In genomic region chr19:41998246-41999020, GRCh38 we compare ENCODE assay signal across 8 cellular contexts. TPM values are rescaled to one million over a fixed set of nuclear protein-coding genes. Genes with fewer than 3 reads are reported as not detected.
A peak's percentile ranks its signal among the peaks of the same experiment; 100 is the strongest.
DNase-seq lines count a peak whose midpoint lies in the region; FAIRE-seq and TF ChIP-seq lines count a peak whose summit lies in the region.

No MANE protein-coding gene starts in this region.

- intact Hi-C loops in kidney (cut with DNase I), result no loop called here
- intact Hi-C loops in thyroid gland (cut with DNase I), result no loop called here

- no peak overlapping the region for H2AFZ ChIP-seq in OCI-LY1 (ENCODE audit: low read length)

- no peaks in the 10 kb centered on the region for H3F3A ChIP-seq in OCI-LY1 (ENCODE audit: insufficient read depth, low read length)

- H3K27me3 ChIP-seq in OCI-LY1 (ENCODE audit: insufficient read depth, low read length), result peaks cover 14% of the 10 kb centered on the region
- H3K27me3 ChIP-seq in thyroid gland, result peaks cover 11% of the 10 kb centered on the region

- no peaks in the 10 kb centered on the region for H4K20me1 ChIP-seq in OCI-LY1 (ENCODE audit: insufficient read depth, low read length)

- H3K9ac ChIP-seq in OCI-LY1 (ENCODE audit: low read length) (no peak overlapping the region), kidney (ENCODE audit: low read length in 2 of 2) (no peak overlapping the region)

- no peaks in the 10 kb centered on the region for H3K9me2 ChIP-seq in OCI-LY1 (ENCODE audit: low read depth, low read length)

- H3K4me3 ChIP-seq in OCI-LY1 (ENCODE audit: low read depth, low read length, poor library complexity, severe bottlenecking) (peak overlapping the region; percentile 14), kidney (ENCODE audit: low read length in 2 of 2) (no peak overlapping the region), thyroid gland (replicated peaks in 1 of 3) (no peak overlapping the region)

- H3K4me2 ChIP-seq in OCI-LY1 (ENCODE audit: low read length), result peak overlapping the region; percentile 45

- TF ChIP-seq POLR2A in GM12891 (IDR thresholded peaks at IDR 0.05; ENCODE audit: low read depth, low read length) (no peak), thyroid gland (IDR thresholded peaks at IDR 0.05) (no peak)

- peaks cover 13% of the 10 kb centered on the region for H3K4me1 ChIP-seq in OCI-LY1 (ENCODE audit: insufficient read depth, low read length, severe bottlenecking)
- peaks cover 0 to 3% of the 10 kb centered on the region in 2 donors for H3K4me1 ChIP-seq in kidney (ENCODE audit: control insufficient read depth in 1 of 2, insufficient read depth in 1 of 2, low read depth in 1 of 2, low read length in 2 of 2)
- peaks cover 0 to 12% of the 10 kb centered on the region in 2 donors for H3K4me1 ChIP-seq in thyroid gland

- H3K27ac ChIP-seq in OCI-LY1 (ENCODE audit: low read depth, low read length, poor library complexity, severe bottlenecking), result no peak overlapping the region
- H3K27ac ChIP-seq in kidney (ENCODE audit: low read depth in 2 of 2, low read length in 2 of 2), result no peak overlapping the region
- no peak overlapping the region for H3K27ac ChIP-seq in thyroid gland

- peak; percentile 75 for TF ChIP-seq CTCF in OCI-LY1 (IDR thresholded peaks at IDR 0.05; ENCODE audit: low read length)
- peak; percentile 16 for TF ChIP-seq CTCF in kidney (IDR thresholded peaks at IDR 0.05; ENCODE audit: borderline replicate concordance, extremely low read depth, insufficient read depth)
- peak in 3 of 6 experiments; percentile 20 to 57 (median 30) for TF ChIP-seq CTCF in thyroid gland (IDR thresholded peaks at IDR 0.05)

- H3K36me3 ChIP-seq in OCI-LY1 (ENCODE audit: insufficient read depth, low read length), result no peaks in the 10 kb centered on the region
- no peaks in the 10 kb centered on the region for H3K36me3 ChIP-seq in kidney (ENCODE audit: control insufficient read depth in 1 of 2, insufficient read depth in 2 of 2, low read length in 2 of 2)
- H3K36me3 ChIP-seq in thyroid gland, result no peaks in the 10 kb centered on the region

- FAIRE-seq in GM12891 (lab: Jason Lieb, UNC) (no peak), kidney (lab: Jason Lieb, UNC) (no peak)

- WGBS in thyroid gland, 2 donors, result 2 to 19% methylated on average over 5 to 19 of the region's 64 CpGs

- DNase-seq in AG08395 (ENCODE audit: low spot score) (peak; percentile 76), GM12891 (ENCODE audit: insufficient read length, low spot score) (peak; percentile 66), astrocyte of the hippocampus (ENCODE audit: low read depth, low spot score) (peak; percentile 80), kidney (no peak), thyroid gland (peak; percentile 8 to 34), NCI-H2227 treated with DMSO at 0.1 percent for 48 hours (lab: John Stamatoyannopoulos, UW) (no peak), NCI-H2227 (lab: John Stamatoyannopoulos, UW; ENCODE audit: unreplicated experiment) (no peak)

- H3K9me3 ChIP-seq in OCI-LY1 (ENCODE audit: low read length) (no peaks in the 10 kb centered on the region), kidney (ENCODE audit: control insufficient read depth in 1 of 2, low read length in 2 of 2) (no peaks in the 10 kb centered on the region), thyroid gland (no peaks in the 10 kb centered on the region)

- no peaks in the 10 kb centered on the region for H3K79me2 ChIP-seq in OCI-LY1 (ENCODE audit: insufficient read depth, low read length)

TF ChIP-seq in GM12891, 5 proteins besides CTCF, POLR2A, EP300 and RAD21:
- TF ChIP-seq SPI1 (IDR thresholded peaks at IDR 0.05; ENCODE audit: low read depth, low read length), result no peak
- TF ChIP-seq POLR2AphosphoS5 (IDR thresholded peaks at IDR 0.05; ENCODE audit: low read depth, low read length), result no peak
- TF ChIP-seq POU2F2 (IDR thresholded peaks at IDR 0.05; ENCODE audit: low read depth, low read length), result no peak
- no peak for TF ChIP-seq TAF1 (IDR thresholded peaks at IDR 0.05; ENCODE audit: low read depth, low read length)
- TF ChIP-seq PAX5 (IDR thresholded peaks at IDR 0.05; ENCODE audit: insufficient read depth, low read length, severe bottlenecking), result no peak
TF ChIP-seq in GM12891: peak in this region for 0.

RNA-seq across cellular contexts. Expression of gene ATP1A3, which starts 4.4 kb away (rescaled TPM):
- polyA plus RNA-seq in GM12891 (2012; ENCODE audit: low read depth, missing spikeins), result 1.6 TPM
- not detected for total RNA-seq in kidney
- not detected for polyA plus RNA-seq in kidney (ENCODE audit: insufficient read depth, low read depth, low replicate concordance)
- total RNA-seq in thyroid gland, result under 1 TPM in 1 of 4 donors, not detected in 3; 0.13 TPM

RNA-seq across cellular contexts. Expression of gene RABAC1, which starts 39.3 kb away (rescaled TPM):
- polyA plus RNA-seq in GM12891 (2012; ENCODE audit: low read depth, missing spikeins), result 49.2 TPM
- total RNA-seq in kidney (146 TPM), thyroid gland (100 to 1,000 TPM; 138 to 359 (median 241) TPM)
- polyA plus RNA-seq in kidney (ENCODE audit: insufficient read depth, low read depth, low replicate concordance), result 333 TPM

Comparison
In these comparisons a context has a peak if more than half of its experiments do, and no peak if none do; other contexts are left out.
1. DNase-seq: peak in AG08395 (single experiment), GM12891 (single experiment), astrocyte of the hippocampus (single experiment) and thyroid gland (2 of 2); none in kidney (single experiment), NCI-H2227 treated with DMSO at 0.1 percent for 48 hours (single experiment) and NCI-H2227 (single experiment).